7 cellular contexts compared by ENCODE assay signal in genomic region chr3:22819209-22819608, GRCh38.
"Had no signal": no experiment of that assay in that cellular context is flagged by ENCODE, and none has a peak within 500 bp of the region (broad histone marks: within the 10 kb centered on the region; RNA-seq: fewer than 3 reads in every experiment).

No MANE protein-coding gene starts in this region.

- H3K27ac ChIP-seq: HL-60 had no signal

- H3K4me3 ChIP-seq: K562 had no signal

- H3K27me3 Mint-ChIP-seq: IgD-negative memory B cell had no signal

- DNase-seq: IMR-90, KBM-7, KG1 had no signal

- ATAC-seq: HepG2, K562 had no signal

- H3K4me1 Mint-ChIP-seq: IgD-negative memory B cell had no signal

- H3K27ac Mint-ChIP-seq: IgD-negative memory B cell had no signal

- H3K36me3 Mint-ChIP-seq: IgD-negative memory B cell had no signal

- H3K4me3 Mint-ChIP-seq: IgD-negative memory B cell had no signal
